ENCODE assay signal across 8 cellular contexts in genomic region chr6:25278557-25278913, GRCh38. TPM values are rescaled to one million over a fixed set of nuclear protein-coding genes. Genes with fewer than 3 reads are reported as not detected.
DNase-seq lines count a peak whose midpoint lies in the region; ATAC-seq and TF ChIP-seq lines count a peak whose summit lies in the region.

No MANE protein-coding gene starts in this region.

- ATAC-seq in GM21528 (IDR thresholded peaks at IDR 0.05; ENCODE audit: low FRiP score, unreplicated experiment) = peak; percentile 26

- H4K20me1 ChIP-seq in Loucy (ENCODE audit: insufficient read depth, low read length, poor library complexity, severe bottlenecking) = no peaks in the 10 kb centered on the region

- TF ChIP-seq CTCF in Calu3 (IDR thresholded peaks at IDR 0.05; ENCODE audit: unreplicated experiment) (no peak), Loucy (conservative IDR thresholded peaks at IDR 0.05; ENCODE audit: low read length) (no peak)

- H2AFZ ChIP-seq in Loucy (ENCODE audit: low read length) = peak overlapping the region; percentile 97

- H3K9me3 Mint-ChIP-seq in Calu3 (ENCODE audit: low read depth, unreplicated experiment) = no peaks in the 10 kb centered on the region

- H3K4me1 ChIP-seq in Loucy (ENCODE audit: insufficient read depth, low read length, poor library complexity, severe bottlenecking) (peaks cover 54% of the 10 kb centered on the region), mucosa of rectum (ENCODE audit: control insufficient read depth in 2 of 2, insufficient read depth in 2 of 2, low read length in 2 of 2) (peaks cover 16 to 23% of the 10 kb centered on the region in 2 donors)

- H3K36me3 ChIP-seq in Loucy (ENCODE audit: insufficient read depth, low read length) (no peaks in the 10 kb centered on the region), mucosa of rectum (ENCODE audit: control insufficient read depth in 2 of 2, insufficient read depth in 2 of 2, low read length in 2 of 2) (no peaks in the 10 kb centered on the region)

- H3K27ac ChIP-seq in cingulate gyrus (ENCODE audit: low read depth, low read length) (peak overlapping the region; percentile 5), mucosa of rectum (ENCODE audit: low read depth in 2 of 2, low read length in 2 of 2) (peak overlapping the region; percentile 85 to 89)

- H3K79me2 ChIP-seq in Loucy (ENCODE audit: insufficient read depth, low read length) = peaks cover 22% of the 10 kb centered on the region

- no TSS peak for BruUV-seq in Calu3 (replicated peaks; lab: Mats Ljungman, UMichigan)

- peaks cover 62% of the 10 kb centered on the region for H3K4me1 Mint-ChIP-seq in Calu3 (ENCODE audit: low read depth, unreplicated experiment)

- H3K27me3 ChIP-seq in Loucy (ENCODE audit: insufficient read depth, low read length, poor library complexity, severe bottlenecking) (no peaks in the 10 kb centered on the region), mucosa of rectum (ENCODE audit: control insufficient read depth in 2 of 2, insufficient read depth in 2 of 2, low read length in 2 of 2) (no peaks in the 10 kb centered on the region)

- H3K9me2 ChIP-seq in Loucy (replicated peaks; ENCODE audit: low read depth, low read length) = no peaks in the 10 kb centered on the region

- intact Hi-C loops in Calu3 (cut with micrococcal nuclease; ENCODE audit: unreplicated experiment) = loop anchor here (1.0 to 5.0 kb wide), 5 partner anchors 13 to 212 kb away; no protein-coding TSS in a partner anchor

- peak overlapping the region; percentile 96 for H3K4me2 ChIP-seq in Loucy (ENCODE audit: low read depth, low read length, poor library complexity, severe bottlenecking)

- H3K4me3 Mint-ChIP-seq in Calu3 (ENCODE audit: low read depth, unreplicated experiment) = peak overlapping the region; percentile 76

- H3K9ac ChIP-seq in Loucy (ENCODE audit: low read depth, low read length, poor library complexity, severe bottlenecking) = peak overlapping the region; percentile 71
- H3K9ac ChIP-seq in mucosa of rectum (ENCODE audit: low read depth in 1 of 2, low read length in 2 of 2) = peak overlapping the region; percentile 73 to 79

- H3K27ac Mint-ChIP-seq in Calu3 (ENCODE audit: unreplicated experiment) = peak overlapping the region; percentile 75

- H3K9me3 ChIP-seq in Loucy (ENCODE audit: insufficient read depth, low read depth, low read length) (no peaks in the 10 kb centered on the region), mucosa of rectum (ENCODE audit: control insufficient read depth in 2 of 2, low read length in 2 of 2) (no peaks in the 10 kb centered on the region)

- H3K36me3 Mint-ChIP-seq in Calu3 (ENCODE audit: insufficient read depth, unreplicated experiment) = peaks cover 46% of the 10 kb centered on the region

- H3F3A ChIP-seq in Loucy (ENCODE audit: low read depth) = peaks cover 4% of the 10 kb centered on the region; the same call in 1 of the 2 replicates

- H3K4me3 ChIP-seq in Loucy (ENCODE audit: low read length, poor library complexity, severe bottlenecking) (peak overlapping the region; percentile 85), mucosa of rectum (ENCODE audit: low read length in 2 of 2) (peak overlapping the region; percentile 94 to 95)

- CTCF ChIA-PET in Calu3 (lab: Charles Lee) = interaction anchor here (0.9 to 4.9 kb wide), 21 partner anchors 8 to 363 kb away, joined by 3 to 107 read pairs (median 8); no protein-coding TSS in a partner anchor

- no peak for DNase-seq in Calu3
- DNase-seq in DMS79 treated with DMSO at 0.1 percent for 48 hours (lab: John Stamatoyannopoulos, UW) = no peak
- no peak for DNase-seq in COLO829 (ENCODE audit: low spot score)
- DNase-seq in NCI-H774 (lab: John Stamatoyannopoulos, UW) = no peak

- no peaks in the 10 kb centered on the region for H3K27me3 Mint-ChIP-seq in Calu3 (ENCODE audit: unreplicated experiment)

RNA-seq across cellular contexts. Expression of gene CARMIL1, which starts 0.6 kb away (rescaled TPM):
- 88.4 and 92.4 TPM in 2 replicates for total RNA-seq in Calu3 (2022)
